Comparison of ENCODE assay signal across 18 cellular contexts in genomic region chr3:17307482-17307881, GRCh38.
DNase-seq lines count a peak whose midpoint lies in the region; ATAC-seq, FAIRE-seq and TF ChIP-seq lines count a peak whose summit lies in the region.
"Had no signal": no experiment of that assay in that cellular context is flagged by ENCODE, and none has a peak within 500 bp of the region (broad histone marks: within the 10 kb centered on the region; RNA-seq: fewer than 3 reads in every experiment).

No MANE protein-coding gene starts in this region.

- H3K4me3 Mint-ChIP-seq in WTC11 = no peak overlapping the region
- H3K4me3 Mint-ChIP-seq: activated B cell treated with CpG ODN at 0.5 μM for 24 hours, B cell, neural progenitor cell had no signal

- no peaks in the 10 kb centered on the region for H3K9me2 ChIP-seq in OCI-LY1 (ENCODE audit: low read depth, low read length)

- no peak overlapping the region for H3K4me2 ChIP-seq in OCI-LY1 (ENCODE audit: low read length)
- H3K4me2 ChIP-seq: neural progenitor cell had no signal

- H3K4me3 ChIP-seq in OCI-LY1 (ENCODE audit: low read depth, low read length, poor library complexity, severe bottlenecking) (no peak overlapping the region), epithelial cell of esophagus (ENCODE audit: low read length) (no peak overlapping the region)
- H3K4me3 ChIP-seq: neural progenitor cell, right atrium auricular region had no signal

- no peak overlapping the region for H3K27ac Mint-ChIP-seq in WTC11
- H3K27ac Mint-ChIP-seq: activated B cell treated with CpG ODN at 0.5 μM for 24 hours, B cell, neural progenitor cell had no signal

- H3K9ac ChIP-seq in OCI-LY1 (ENCODE audit: low read length) = no peak overlapping the region
- H3K9ac ChIP-seq: neural progenitor cell had no signal

- H4K20me1 ChIP-seq in OCI-LY1 (ENCODE audit: insufficient read depth, low read length) = no peaks in the 10 kb centered on the region

- no peaks in the 10 kb centered on the region for H3K9me3 ChIP-seq in OCI-LY1 (ENCODE audit: low read length)
- H3K9me3 ChIP-seq: right atrium auricular region had no signal

- H3K79me2 ChIP-seq in OCI-LY1 (ENCODE audit: insufficient read depth, low read length) = no peaks in the 10 kb centered on the region

- no peaks in the 10 kb centered on the region for H3K27me3 Mint-ChIP-seq in WTC11 (ENCODE audit: low read depth)
- H3K27me3 Mint-ChIP-seq: activated B cell treated with CpG ODN at 0.5 μM for 24 hours, B cell had no signal

- no peaks in the 10 kb centered on the region for H3K27me3 ChIP-seq in OCI-LY1 (ENCODE audit: insufficient read depth, low read length)
- H3K27me3 ChIP-seq: neural progenitor cell, right atrium auricular region had no signal

- H3K4me1 ChIP-seq in OCI-LY1 (ENCODE audit: insufficient read depth, low read length, severe bottlenecking) = no peaks in the 10 kb centered on the region
- H3K4me1 ChIP-seq: neural progenitor cell had no signal

- H3K4me1 Mint-ChIP-seq in WTC11 = no peaks in the 10 kb centered on the region
- H3K4me1 Mint-ChIP-seq: activated B cell treated with CpG ODN at 0.5 μM for 24 hours, B cell, neural progenitor cell had no signal

- H3K36me3 ChIP-seq in OCI-LY1 (ENCODE audit: insufficient read depth, low read length) = no peaks in the 10 kb centered on the region
- H3K36me3 ChIP-seq: neural progenitor cell, right atrium auricular region had no signal

- POLR2A ChIA-PET in GM10248 (lab: Yijun Ruan, JAX) (no interaction called here), WTC11 (lab: Charles Lee) (no interaction called here)

- no peaks in the 10 kb centered on the region for H3K9me3 Mint-ChIP-seq in WTC11
- H3K9me3 Mint-ChIP-seq: activated B cell treated with CpG ODN at 0.5 μM for 24 hours, neural progenitor cell had no signal

- H2AFZ ChIP-seq in OCI-LY1 (ENCODE audit: low read length) = no peak overlapping the region
- H2AFZ ChIP-seq: neural progenitor cell had no signal

- peak; percentile 87 for FAIRE-seq in A204.1 (lab: Jason Lieb, UNC)
- FAIRE-seq: colon, endothelial cell of umbilical vein had no signal

- TF ChIP-seq CTCF in GM10248 (IDR thresholded peaks at IDR 0.05; ENCODE audit: control extremely low read depth, extremely low read depth, low read depth, missing control alignments) = peak; percentile 12
- peak; percentile 11; the same call in 1 of the 2 replicates for TF ChIP-seq CTCF in OCI-LY1 (IDR thresholded peaks at IDR 0.05; ENCODE audit: low read length)
- no peak for TF ChIP-seq CTCF in epithelial cell of esophagus (IDR thresholded peaks at IDR 0.05; ENCODE audit: insufficient read depth, low read depth, low read length, missing control alignments)
- no peak for TF ChIP-seq CTCF in WTC11 (IDR thresholded peaks at IDR 0.05)

- H3K27ac ChIP-seq in OCI-LY1 (ENCODE audit: low read depth, low read length, poor library complexity, severe bottlenecking) = no peak overlapping the region
- H3K27ac ChIP-seq: neural progenitor cell, right atrium auricular region had no signal

- no peaks in the 10 kb centered on the region for H3F3A ChIP-seq in OCI-LY1 (ENCODE audit: insufficient read depth, low read length)

- CTCF ChIA-PET in GM10248 (lab: Yijun Ruan, JAX) (interaction anchor here (0.9 to 1.4 kb wide), 2 partner anchors 10 to 533 kb away, joined by 3 to 4 read pairs; no protein-coding TSS in a partner anchor), WTC11 (lab: Charles Lee) (no interaction called here)

- ATAC-seq in GM21447 (IDR thresholded peaks at IDR 0.05; ENCODE audit: unreplicated experiment) (no peak), WTC11 (no peak)

- DNase-seq in GM10248 (ENCODE audit: extremely low spot score) (no peak), epithelial cell of esophagus (ENCODE audit: low read depth) (peak; percentile 22), WTC11 (ENCODE audit: low spot score) (no peak)
- no peak for DNase-seq in activated CD4-positive, alpha-beta T cell treated with anti-CD3 and anti-CD28 coated beads, Interleukin-2, amount 50 U/mL, for 1 hour
- DNase-seq in activated CD4-positive, alpha-beta T cell treated with anti-CD3 and anti-CD28 coated beads for 4 hours = no peak
- DNase-seq: activated B cell treated with CpG ODN at 0.5 μM for 24 hours; activated effector memory CD4-positive, alpha-beta T cell treated with anti-CD3 and anti-CD28 coated beads, Interleukin-2, amount 50 U/mL, for 16 hours; anterior cingulate cortex; stimulated activated CD4-positive, alpha-beta T cell treated with anti-CD3 and anti-CD28 coated beads, Interleukin-1b, Interleukin-23, amount 100 ng/mL, for 48 hours; substantia nigra had no signal

- no peaks in the 10 kb centered on the region for H3K36me3 Mint-ChIP-seq in WTC11
- H3K36me3 Mint-ChIP-seq: neural progenitor cell had no signal

TF ChIP-seq in WTC11, 78 proteins besides CTCF, POLR2A, EP300 and RAD21:
- TF ChIP-seq HMGXB4 (CRISPR knock-in tag; IDR thresholded peaks at IDR 0.05) (no peak), ZNF138 (CRISPR knock-in tag; conservative IDR thresholded peaks at IDR 0.05) (no peak), PREB (CRISPR knock-in tag; IDR thresholded peaks at IDR 0.05; ENCODE audit: borderline replicate concordance) (no peak), ERG (CRISPR knock-in tag; IDR thresholded peaks at IDR 0.05) (no peak), ZSCAN18 (CRISPR knock-in tag; IDR thresholded peaks at IDR 0.05) (no peak)
- TF ChIP-seq, protein P1, sequence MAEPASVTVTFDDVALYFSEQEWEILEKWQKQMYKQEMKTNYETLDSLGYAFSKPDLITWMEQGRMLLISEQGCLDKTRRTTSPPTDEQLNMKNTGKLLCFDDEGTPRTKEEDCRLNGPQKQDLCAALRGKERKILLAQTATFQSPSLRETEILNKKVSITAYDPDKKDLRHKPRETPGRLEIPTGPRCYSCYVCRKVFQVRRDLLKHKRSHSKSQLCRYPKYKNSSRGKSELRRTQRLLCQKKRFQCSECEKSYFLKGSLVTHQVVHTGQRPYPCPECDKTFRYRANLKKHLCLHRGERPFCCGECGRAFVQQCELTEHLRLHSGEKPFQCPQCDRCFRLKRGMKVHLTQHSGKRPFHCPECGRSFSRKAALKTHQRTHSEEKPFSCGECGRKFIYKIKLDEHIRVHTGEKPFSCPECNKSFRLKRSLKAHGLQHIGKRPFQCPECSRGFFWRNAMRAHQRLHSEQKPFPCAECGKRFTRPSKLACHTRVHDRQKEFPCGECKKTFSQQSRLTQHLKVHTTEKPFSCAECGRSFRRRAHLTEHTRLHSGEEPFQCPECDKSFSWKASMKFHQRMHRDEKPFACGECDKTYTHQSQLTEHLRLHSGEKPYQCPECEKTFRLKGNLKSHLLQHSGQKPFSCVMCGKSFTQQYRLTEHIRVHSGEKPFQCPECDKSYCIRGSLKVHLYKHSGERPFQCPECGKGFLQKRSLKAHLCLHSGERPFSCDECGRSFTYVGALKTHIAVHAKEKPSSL (CRISPR knock-in tag; conservative IDR thresholded peaks at IDR 0.05) = no peak

Comparison
In these comparisons a context has a peak if more than half of its experiments do, and no peak if none do; other contexts are left out.
1. CTCF ChIP-seq: peak in GM10248 (single experiment) and OCI-LY1 (single experiment); none in epithelial cell of esophagus (single experiment) and WTC11 (single experiment).